8 cellular contexts compared by ENCODE assay signal in the genomic region with DNA sequence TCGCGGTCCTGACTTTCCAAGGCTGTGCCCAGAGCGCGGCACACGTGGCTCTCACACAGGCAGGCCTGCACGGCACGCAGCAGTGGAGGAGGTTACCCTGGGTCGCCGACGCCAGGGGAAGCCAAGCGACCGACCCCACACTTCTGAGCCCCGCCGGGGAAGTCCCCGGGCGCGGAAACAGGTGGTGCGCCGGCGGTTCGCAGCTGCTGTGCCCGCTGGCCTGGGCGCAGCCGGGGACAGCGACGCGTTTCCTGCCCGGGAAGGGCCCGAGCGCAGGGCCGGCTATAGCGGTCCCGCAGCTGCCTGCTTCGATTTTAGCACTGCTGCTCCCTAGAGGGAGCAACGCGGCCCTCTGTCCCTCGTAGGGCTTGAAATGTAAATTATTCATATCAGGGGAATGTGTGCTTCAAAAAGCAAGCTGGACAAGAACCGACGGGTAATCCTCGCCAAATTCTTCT. TPM values are rescaled to one million over a fixed set of nuclear protein-coding genes. Genes with fewer than 3 reads are reported as not detected.
DNase-seq lines count a peak whose midpoint lies in the region; ATAC-seq and TF ChIP-seq lines count a peak whose summit lies in the region.
"Not testable (repeated sequence)": the region's sequence is repeated elsewhere in the genome, so short reads cannot be mapped to it uniquely, and the experiment has no call there.

No MANE protein-coding gene starts in this region.

- peak overlapping the region; percentile 40 for H3K9ac ChIP-seq in PC-3 (ENCODE audit: low read length)

- CTCF ChIA-PET in PC-3 (lab: Charles Lee): interaction anchor here (0.6 kb wide), 1 partner anchor 134 kb away, joined by 3 read pairs; no protein-coding TSS in a partner anchor
- CTCF ChIA-PET in naive thymus-derived CD4-positive, alpha-beta T cell (lab: Charles Lee): interaction anchor here (0.6 kb wide), 2 partner anchors 13 to 23 kb away, joined by 4 to 8 read pairs; no protein-coding TSS in a partner anchor

- H3F3A ChIP-seq in PC-3 (ENCODE audit: low read length, unreplicated experiment): not testable (repeated sequence)

- H3K9me3 ChIP-seq in PC-3 (ENCODE audit: low read length); esophagus squamous epithelium; naive thymus-derived CD4-positive, alpha-beta T cell (ENCODE audit: control insufficient read depth in 2 of 3, low read length in 3 of 3): not testable (repeated sequence)

- H2AFZ ChIP-seq in PC-3 (ENCODE audit: low read length): peak overlapping the region; percentile 81

- WGBS in esophagus squamous epithelium, 2 donors: 0% methylated on average over 3 to 6 of the region's 40 CpGs

- not testable (repeated sequence) for H3K36me3 ChIP-seq in PC-3 (ENCODE audit: low read depth, low read length); naive thymus-derived CD4-positive, alpha-beta T cell (ENCODE audit: control insufficient read depth in 2 of 3, insufficient read depth in 3 of 3, low read length in 3 of 3)
- H3K36me3 ChIP-seq in esophagus squamous epithelium: peaks cover 0 to 13% (median 0%) of the 10 kb centered on the region in 3 donors

- ATAC-seq in GM21515 (IDR thresholded peaks at IDR 0.05; ENCODE audit: unreplicated experiment) (peak; percentile 91), PC-3 (peak; percentile 96)
- ATAC-seq in naive thymus-derived CD4-positive, alpha-beta T cell: peak; percentile 93

- DNase-seq in DMS53 treated with DMSO at 0.1 percent for 48 hours (lab: John Stamatoyannopoulos, UW; ENCODE audit: unreplicated experiment): peak; percentile 21
- peak; percentile 80 for DNase-seq in HT1080 (ENCODE audit: low read depth)
- DNase-seq in PC-3: peak; percentile 80
- DNase-seq in activated T-cell treated with anti-CD3 and anti-CD28 coated beads, Interleukin-2, amount 50 U/mL, for 1 hour: peak; percentile 89
- not testable (repeated sequence) for DNase-seq in esophagus squamous epithelium (lab: John Stamatoyannopoulos, UW)
- peak; percentile 68 to 89 (median 78) for DNase-seq in naive thymus-derived CD4-positive, alpha-beta T cell
- peak; percentile 63 to 75 for DNase-seq in stimulated activated CD8-positive, alpha-beta memory T cell treated with anti-CD3 and anti-CD28 coated beads, Interleukin-7, amount 100 ng/mL, for 1 hour (ENCODE audit: low read depth in 2 of 2)

- not testable (repeated sequence) for H3K9me3 Mint-ChIP-seq in naive thymus-derived CD4-positive, alpha-beta T cell

- H3K9me2 ChIP-seq in PC-3 (replicated peaks; ENCODE audit: low read length): not testable (repeated sequence)

- H3K4me3 Mint-ChIP-seq in naive thymus-derived CD4-positive, alpha-beta T cell: peak overlapping the region; percentile 20 to 82 (median 69)

- H3K4me3 ChIP-seq in PC-3 (ENCODE audit: low read length) (peak overlapping the region; percentile 57), esophagus squamous epithelium (peak overlapping the region; percentile 11 to 63 (median 34))
- peak overlapping the region; percentile 36 for H3K4me3 ChIP-seq in naive thymus-derived CD4-positive, alpha-beta T cell (ENCODE audit: low read length)

- H3K27ac ChIP-seq in PC-3 (ENCODE audit: low read length): peak overlapping the region; percentile 37
- H3K27ac ChIP-seq in esophagus squamous epithelium: peak overlapping the region; percentile 61 to 84 (median 74)
- H3K27ac ChIP-seq in naive thymus-derived CD4-positive, alpha-beta T cell (ENCODE audit: low read depth, low read length): peak overlapping the region; percentile 69

- POLR2A ChIA-PET in PC-3 (lab: Charles Lee; ENCODE audit: unreplicated experiment): not testable (repeated sequence)
- POLR2A ChIA-PET in naive thymus-derived CD4-positive, alpha-beta T cell (lab: Charles Lee): interaction anchor here (0.6 to 3.2 kb wide), 7 partner anchors 10 to 850 kb away, joined by 3 to 18 read pairs (median 4); no protein-coding TSS in a partner anchor

- TF ChIP-seq POLR2A in esophagus squamous epithelium (IDR thresholded peaks at IDR 0.05): peak in 1 of 4 donors; percentile 43

- H3K4me2 ChIP-seq in PC-3 (ENCODE audit: low read length): peak overlapping the region; percentile 65

- TF ChIP-seq CTCF in PC-3 (conservative IDR thresholded peaks at IDR 0.05; ENCODE audit: low read depth, low read length) (peak; percentile 52), esophagus squamous epithelium (IDR thresholded peaks at IDR 0.05) (peak in 5 of 6 experiments; percentile 17 to 46 (median 27))

- not testable (repeated sequence) for H3K27me3 ChIP-seq in PC-3 (ENCODE audit: low read length); esophagus squamous epithelium; naive thymus-derived CD4-positive, alpha-beta T cell (ENCODE audit: control insufficient read depth in 2 of 2, insufficient read depth in 2 of 2, low read length in 2 of 2)

- not testable (repeated sequence) for H3K36me3 Mint-ChIP-seq in naive thymus-derived CD4-positive, alpha-beta T cell

- not testable (repeated sequence) for H4K20me1 ChIP-seq in PC-3 (ENCODE audit: low read length)

- peaks cover 33 to 70% (median 62%) of the 10 kb centered on the region in 7 donors for H3K4me1 Mint-ChIP-seq in naive thymus-derived CD4-positive, alpha-beta T cell

- peak overlapping the region; percentile 55 to 94 (median 83) for H3K27ac Mint-ChIP-seq in naive thymus-derived CD4-positive, alpha-beta T cell

- intact Hi-C loops in PC-3 (cut with micrococcal nuclease): loop anchor here (10.0 kb wide), 1 partner anchor 1199 kb away; no protein-coding TSS in a partner anchor
- intact Hi-C loops in esophagus squamous epithelium (cut with DNase I): loop anchor here (10.0 kb wide), 1 partner anchor 139 kb away; no protein-coding TSS in a partner anchor
- intact Hi-C loops in naive thymus-derived CD4-positive, alpha-beta T cell (cut with micrococcal nuclease): loop anchor here (1.0 to 2.0 kb wide), 3 partner anchors 8 to 91 kb away; partner anchors contain the start of gene GNA13 (in 1 of the 2)

- H3K27me3 Mint-ChIP-seq in naive thymus-derived CD4-positive, alpha-beta T cell: not testable (repeated sequence)

- not testable (repeated sequence) for H3K79me2 ChIP-seq in PC-3 (ENCODE audit: low read length)

- not testable (repeated sequence) for BruUV-seq in PC-3 (replicated peaks; lab: Mats Ljungman, UMichigan)

- peaks cover 28% of the 10 kb centered on the region for H3K4me1 ChIP-seq in PC-3 (ENCODE audit: insufficient read depth, low read length)
- peaks cover 3 to 50% (median 15%) of the 10 kb centered on the region in 3 donors for H3K4me1 ChIP-seq in esophagus squamous epithelium
- H3K4me1 ChIP-seq in naive thymus-derived CD4-positive, alpha-beta T cell (ENCODE audit: control insufficient read depth in 2 of 2, insufficient read depth in 2 of 2, low read length in 2 of 2): peaks cover 31 to 56% of the 10 kb centered on the region in 2 donors

RNA-seq across cellular contexts. Expression of gene LRRC37A3, which starts 46.6 kb away (rescaled TPM):
- total RNA-seq in HT1080 (2014; rRNA removed; shearing (Covaris generic)): 1.3 and 2.0 TPM in 2 replicates
- polyA plus RNA-seq in HT1080 (2015; cell fraction: cytosol; rRNA removed): 0.15 and 0.46 TPM in 2 replicates
- 2.3 and 4.8 TPM in 2 replicates for polyA plus RNA-seq in HT1080 (2015; cell fraction: nucleus; rRNA removed)
- total RNA-seq in PC-3 (2014; rRNA removed): 6.4 and 7.1 TPM in 2 replicates
- 1 to 10 TPM; 2.3 to 6.9 (median 3.8) TPM for total RNA-seq in esophagus squamous epithelium
- total RNA-seq in naive thymus-derived CD4-positive, alpha-beta T cell: 10 to 100 TPM; 17.6 to 46.7 (median 42.6) TPM
- polyA plus RNA-seq in naive thymus-derived CD4-positive, alpha-beta T cell: 1 to 10 TPM; 1.9 to 5.3 TPM
